ENCODE assay signal across 14 cellular contexts in the genomic region with DNA sequence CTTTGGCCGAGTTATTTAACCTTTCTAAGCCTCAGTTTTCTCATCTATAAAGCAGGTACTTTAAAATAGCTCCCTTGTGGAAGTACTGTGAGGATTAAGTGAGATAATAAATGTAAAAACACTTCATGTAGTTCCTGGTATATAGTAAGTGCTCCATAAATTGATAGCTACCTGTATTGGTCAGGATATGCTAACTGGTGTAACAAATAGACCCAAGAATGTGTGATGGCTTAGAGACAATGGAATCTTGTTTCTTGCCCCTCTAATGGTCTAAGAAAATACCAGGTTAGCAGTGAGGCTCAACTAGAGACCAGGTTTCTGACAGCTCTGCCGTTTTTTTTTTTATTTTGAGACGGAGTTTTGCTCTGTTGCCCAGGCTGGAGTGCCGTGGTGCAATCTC. TPM values are rescaled to one million over a fixed set of nuclear protein-coding genes. Genes with fewer than 3 reads are reported as not detected.
DNase-seq lines count a peak whose midpoint lies in the region; ATAC-seq and TF ChIP-seq lines count a peak whose summit lies in the region.
"Had no signal": no experiment of that assay in that cellular context is flagged by ENCODE, and none has a peak within 500 bp of the region (broad histone marks: within the 10 kb centered on the region; RNA-seq: fewer than 3 reads in every experiment).

No MANE protein-coding gene starts in this region.

- intact Hi-C loops in sigmoid colon (cut with DNase I), result loop anchor here (5.0 kb wide), 1 partner anchor 553 kb away; a partner anchor contains a TSS

- no peaks in the 10 kb centered on the region for H3K27me3 ChIP-seq in sigmoid colon
- H3K27me3 ChIP-seq: SJSA1 had no signal

- peak overlapping the region; percentile 45 to 89 (median 84) for H3K27ac ChIP-seq in sigmoid colon
- H3K27ac ChIP-seq: SJSA1 had no signal

- no peak for DNase-seq in stimulated activated naive CD8-positive, alpha-beta T cell treated with anti-CD3 and anti-CD28 coated beads, Interleukin-15, Interleukin-2, amounts not matched to agents 100 U/mL and 50 U/mL, for 24 hours
- DNase-seq in effector memory CD8-positive, alpha-beta T cell, result no peak
- DNase-seq in sigmoid colon (no peak), NCI-H345 (lab: John Stamatoyannopoulos, UW) (no peak), kidney glomerular epithelial cell (lab: John Stamatoyannopoulos, UW) (no peak), erythroblast (lab: John Stamatoyannopoulos, UW) (no peak)
- DNase-seq: activated CD8-positive, alpha-beta memory T cell treated with anti-CD3 and anti-CD28 coated beads for 24 hours; GOT3; NCI-H1694; NCI-H446 had no signal

- no peaks in the 10 kb centered on the region for H3K9me3 Mint-ChIP-seq in stimulated activated naive CD8-positive, alpha-beta T cell treated with anti-CD3 and anti-CD28 coated beads, Interleukin-15, Interleukin-2, amounts not matched to agents 100 ng/mL and 50 ng/mL, for 24 hours
- no peaks in the 10 kb centered on the region for H3K9me3 Mint-ChIP-seq in effector memory CD8-positive, alpha-beta T cell
- H3K9me3 Mint-ChIP-seq: type B pancreatic cell had no signal

- H3K4me3 Mint-ChIP-seq in stimulated activated naive CD8-positive, alpha-beta T cell treated with anti-CD3 and anti-CD28 coated beads, Interleukin-15, Interleukin-2, amounts not matched to agents 100 ng/mL and 50 ng/mL, for 24 hours, result no peak overlapping the region
- no peak overlapping the region for H3K4me3 Mint-ChIP-seq in effector memory CD8-positive, alpha-beta T cell
- H3K4me3 Mint-ChIP-seq: type B pancreatic cell had no signal

- no peak overlapping the region for H3K4me3 ChIP-seq in sigmoid colon
- H3K4me3 ChIP-seq: SJSA1 had no signal

- no peaks in the 10 kb centered on the region for H3K27me3 Mint-ChIP-seq in stimulated activated naive CD8-positive, alpha-beta T cell treated with anti-CD3 and anti-CD28 coated beads, Interleukin-15, Interleukin-2, amounts not matched to agents 100 ng/mL and 50 ng/mL, for 24 hours
- no peaks in the 10 kb centered on the region for H3K27me3 Mint-ChIP-seq in effector memory CD8-positive, alpha-beta T cell

- no peaks in the 10 kb centered on the region for H3K9me3 ChIP-seq in sigmoid colon
- H3K9me3 ChIP-seq: SJSA1 had no signal

- no peaks in the 10 kb centered on the region for H3K36me3 ChIP-seq in sigmoid colon
- H3K36me3 ChIP-seq: SJSA1 had no signal

- H3K4me1 ChIP-seq in sigmoid colon, result peaks cover 0 to 66% (median 61%) of the 10 kb centered on the region in 4 donors

- TF ChIP-seq POLR2A in sigmoid colon (IDR thresholded peaks at IDR 0.05) (no peak), erythroblast (IDR thresholded peaks at IDR 0.05; ENCODE audit: low read length) (no peak)

- H3K27ac Mint-ChIP-seq in stimulated activated naive CD8-positive, alpha-beta T cell treated with anti-CD3 and anti-CD28 coated beads, Interleukin-15, Interleukin-2, amounts not matched to agents 100 ng/mL and 50 ng/mL, for 24 hours, result peak overlapping the region; percentile 79
- peak overlapping the region; percentile 98 for H3K27ac Mint-ChIP-seq in effector memory CD8-positive, alpha-beta T cell

- WGBS in sigmoid colon, 2 donors, result 87 to 95% methylated on average over 4 of the region's 4 CpGs

- TF ChIP-seq EP300 in sigmoid colon (IDR thresholded peaks at IDR 0.05), result no peak

- H3K4me1 Mint-ChIP-seq in stimulated activated naive CD8-positive, alpha-beta T cell treated with anti-CD3 and anti-CD28 coated beads, Interleukin-15, Interleukin-2, amounts not matched to agents 100 ng/mL and 50 ng/mL, for 24 hours (ENCODE audit: low read depth), result peaks cover 98% of the 10 kb centered on the region
- peaks cover 69 to 76% of the 10 kb centered on the region in 2 donors for H3K4me1 Mint-ChIP-seq in effector memory CD8-positive, alpha-beta T cell (ENCODE audit: low read depth in 2 of 2)

- H3K36me3 Mint-ChIP-seq in stimulated activated naive CD8-positive, alpha-beta T cell treated with anti-CD3 and anti-CD28 coated beads, Interleukin-15, Interleukin-2, amounts not matched to agents 100 ng/mL and 50 ng/mL, for 24 hours (ENCODE audit: low read depth), result no peaks in the 10 kb centered on the region
- H3K36me3 Mint-ChIP-seq in effector memory CD8-positive, alpha-beta T cell (ENCODE audit: insufficient read depth), result peaks cover 19% of the 10 kb centered on the region
- H3K36me3 Mint-ChIP-seq: type B pancreatic cell had no signal

- TF ChIP-seq CTCF in sigmoid colon (IDR thresholded peaks at IDR 0.05), result no peak

- no peak for ATAC-seq in stimulated activated naive CD8-positive, alpha-beta T cell treated with anti-CD3 and anti-CD28 coated beads, Interleukin-15, Interleukin-2, amounts not matched to agents 100 U/mL and 50 U/mL, for 24 hours
- no peak for ATAC-seq in effector memory CD8-positive, alpha-beta T cell (replicated peaks)

RNA-seq across cellular contexts. Expression of a gene that starts 29.8 kb away (rescaled TPM):
- total RNA-seq in sigmoid colon, result not detected
- 10 to 100 TPM in 1 of 3 donors, not detected in 2; 73.5 TPM for polyA plus RNA-seq in sigmoid colon
- total RNA-seq: MCF 10A, SJSA1 had no signal

RNA-seq across cellular contexts. Expression of a gene that starts 34.0 kb away (rescaled TPM):
- not detected for total RNA-seq in sigmoid colon
- 1 to 10 TPM; 1.2 to 6.9 (median 1.8) TPM for polyA plus RNA-seq in sigmoid colon
- total RNA-seq: SJSA1 had no signal
